ENCODE assay signal across 2 cellular contexts in the genomic region with DNA sequence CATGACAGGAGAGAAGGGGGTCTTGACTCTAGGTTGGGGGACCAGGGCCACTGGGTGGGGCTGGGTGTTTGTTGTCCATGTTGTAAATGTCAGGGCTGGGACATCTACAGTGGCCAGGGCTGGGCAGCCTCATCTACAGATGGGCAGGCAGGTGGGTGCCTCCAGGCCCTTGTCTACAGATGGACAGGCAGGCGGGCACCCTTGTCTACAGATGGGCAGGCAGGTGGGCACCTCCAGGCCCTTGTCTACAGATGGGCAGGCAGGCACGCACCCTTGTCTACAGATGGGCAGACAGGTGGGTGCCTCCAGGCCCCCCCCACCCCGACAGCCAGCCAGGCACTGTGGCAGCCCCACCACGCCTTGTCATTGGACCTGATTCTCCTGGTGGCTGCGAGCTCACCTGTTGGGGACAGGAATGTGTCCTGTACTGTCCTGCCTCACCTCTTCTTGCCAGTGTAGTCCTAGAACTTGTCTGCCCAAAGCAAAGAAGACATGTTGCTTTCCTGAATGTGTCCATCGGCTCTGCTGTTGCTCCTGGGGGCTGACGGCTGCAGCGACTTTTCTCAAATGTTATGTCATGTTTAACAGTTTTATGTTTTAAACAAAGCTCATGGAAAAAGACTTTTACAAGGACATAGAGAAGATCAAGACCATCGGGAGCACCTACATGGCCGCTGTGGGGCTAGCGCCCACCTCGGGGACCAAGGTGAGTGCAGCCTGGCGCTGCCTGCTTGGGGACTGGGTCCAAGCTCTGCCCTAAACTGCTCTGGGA.
TF ChIP-seq lines count a peak whose summit lies in the region.

No MANE protein-coding gene starts in this region.

TF ChIP-seq in liver, 16 proteins besides CTCF, POLR2A, EP300 and RAD21 (continued from another document):
- TF ChIP-seq, protein P1, sequence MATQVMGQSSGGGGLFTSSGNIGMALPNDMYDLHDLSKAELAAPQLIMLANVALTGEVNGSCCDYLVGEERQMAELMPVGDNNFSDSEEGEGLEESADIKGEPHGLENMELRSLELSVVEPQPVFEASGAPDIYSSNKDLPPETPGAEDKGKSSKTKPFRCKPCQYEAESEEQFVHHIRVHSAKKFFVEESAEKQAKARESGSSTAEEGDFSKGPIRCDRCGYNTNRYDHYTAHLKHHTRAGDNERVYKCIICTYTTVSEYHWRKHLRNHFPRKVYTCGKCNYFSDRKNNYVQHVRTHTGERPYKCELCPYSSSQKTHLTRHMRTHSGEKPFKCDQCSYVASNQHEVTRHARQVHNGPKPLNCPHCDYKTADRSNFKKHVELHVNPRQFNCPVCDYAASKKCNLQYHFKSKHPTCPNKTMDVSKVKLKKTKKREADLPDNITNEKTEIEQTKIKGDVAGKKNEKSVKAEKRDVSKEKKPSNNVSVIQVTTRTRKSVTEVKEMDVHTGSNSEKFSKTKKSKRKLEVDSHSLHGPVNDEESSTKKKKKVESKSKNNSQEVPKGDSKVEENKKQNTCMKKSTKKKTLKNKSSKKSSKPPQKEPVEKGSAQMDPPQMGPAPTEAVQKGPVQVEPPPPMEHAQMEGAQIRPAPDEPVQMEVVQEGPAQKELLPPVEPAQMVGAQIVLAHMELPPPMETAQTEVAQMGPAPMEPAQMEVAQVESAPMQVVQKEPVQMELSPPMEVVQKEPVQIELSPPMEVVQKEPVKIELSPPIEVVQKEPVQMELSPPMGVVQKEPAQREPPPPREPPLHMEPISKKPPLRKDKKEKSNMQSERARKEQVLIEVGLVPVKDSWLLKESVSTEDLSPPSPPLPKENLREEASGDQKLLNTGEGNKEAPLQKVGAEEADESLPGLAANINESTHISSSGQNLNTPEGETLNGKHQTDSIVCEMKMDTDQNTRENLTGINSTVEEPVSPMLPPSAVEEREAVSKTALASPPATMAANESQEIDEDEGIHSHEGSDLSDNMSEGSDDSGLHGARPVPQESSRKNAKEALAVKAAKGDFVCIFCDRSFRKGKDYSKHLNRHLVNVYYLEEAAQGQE (IDR thresholded peaks at IDR 0.05), result no peak
- TF ChIP-seq TAF1 (conservative IDR thresholded peaks at IDR 0.05) (no peak), NR2F2 (IDR thresholded peaks at IDR 0.05) (no peak), EGR1 (IDR thresholded peaks at IDR 0.05; ENCODE audit: low read depth in 2 of 2) (no peak), FOXA1 (IDR thresholded peaks at IDR 0.05) (no peak), GABPA (IDR thresholded peaks at IDR 0.05 in 1 of 2, conservative IDR thresholded peaks at IDR 0.05 in 1 of 2) (no peak), FOXA2 (IDR thresholded peaks at IDR 0.05) (no peak), JUND (IDR thresholded peaks at IDR 0.05) (no peak), HNF4G (IDR thresholded peaks at IDR 0.05) (no peak)
- TF ChIP-seq, protein P2, sequence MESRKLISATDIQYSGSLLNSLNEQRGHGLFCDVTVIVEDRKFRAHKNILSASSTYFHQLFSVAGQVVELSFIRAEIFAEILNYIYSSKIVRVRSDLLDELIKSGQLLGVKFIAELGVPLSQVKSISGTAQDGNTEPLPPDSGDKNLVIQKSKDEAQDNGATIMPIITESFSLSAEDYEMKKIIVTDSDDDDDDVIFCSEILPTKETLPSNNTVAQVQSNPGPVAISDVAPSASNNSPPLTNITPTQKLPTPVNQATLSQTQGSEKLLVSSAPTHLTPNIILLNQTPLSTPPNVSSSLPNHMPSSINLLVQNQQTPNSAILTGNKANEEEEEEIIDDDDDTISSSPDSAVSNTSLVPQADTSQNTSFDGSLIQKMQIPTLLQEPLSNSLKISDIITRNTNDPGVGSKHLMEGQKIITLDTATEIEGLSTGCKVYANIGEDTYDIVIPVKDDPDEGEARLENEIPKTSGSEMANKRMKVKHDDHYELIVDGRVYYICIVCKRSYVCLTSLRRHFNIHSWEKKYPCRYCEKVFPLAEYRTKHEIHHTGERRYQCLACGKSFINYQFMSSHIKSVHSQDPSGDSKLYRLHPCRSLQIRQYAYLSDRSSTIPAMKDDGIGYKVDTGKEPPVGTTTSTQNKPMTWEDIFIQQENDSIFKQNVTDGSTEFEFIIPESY (IDR thresholded peaks at IDR 0.05), result no peak
- TF ChIP-seq, protein P3, sequence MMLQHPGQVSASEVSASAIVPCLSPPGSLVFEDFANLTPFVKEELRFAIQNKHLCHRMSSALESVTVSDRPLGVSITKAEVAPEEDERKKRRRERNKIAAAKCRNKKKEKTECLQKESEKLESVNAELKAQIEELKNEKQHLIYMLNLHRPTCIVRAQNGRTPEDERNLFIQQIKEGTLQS (IDR thresholded peaks at IDR 0.05), result no peak
- TF ChIP-seq, protein P4, sequence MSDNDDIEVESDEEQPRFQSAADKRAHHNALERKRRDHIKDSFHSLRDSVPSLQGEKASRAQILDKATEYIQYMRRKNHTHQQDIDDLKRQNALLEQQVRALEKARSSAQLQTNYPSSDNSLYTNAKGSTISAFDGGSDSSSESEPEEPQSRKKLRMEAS (IDR thresholded peaks at IDR 0.05), result no peak
TF ChIP-seq in liver: peak in this region for 0.

TF ChIP-seq in HepG2, 621 proteins besides CTCF, POLR2A, EP300 and RAD21 (continued from another document):
- TF ChIP-seq, protein P5, sequence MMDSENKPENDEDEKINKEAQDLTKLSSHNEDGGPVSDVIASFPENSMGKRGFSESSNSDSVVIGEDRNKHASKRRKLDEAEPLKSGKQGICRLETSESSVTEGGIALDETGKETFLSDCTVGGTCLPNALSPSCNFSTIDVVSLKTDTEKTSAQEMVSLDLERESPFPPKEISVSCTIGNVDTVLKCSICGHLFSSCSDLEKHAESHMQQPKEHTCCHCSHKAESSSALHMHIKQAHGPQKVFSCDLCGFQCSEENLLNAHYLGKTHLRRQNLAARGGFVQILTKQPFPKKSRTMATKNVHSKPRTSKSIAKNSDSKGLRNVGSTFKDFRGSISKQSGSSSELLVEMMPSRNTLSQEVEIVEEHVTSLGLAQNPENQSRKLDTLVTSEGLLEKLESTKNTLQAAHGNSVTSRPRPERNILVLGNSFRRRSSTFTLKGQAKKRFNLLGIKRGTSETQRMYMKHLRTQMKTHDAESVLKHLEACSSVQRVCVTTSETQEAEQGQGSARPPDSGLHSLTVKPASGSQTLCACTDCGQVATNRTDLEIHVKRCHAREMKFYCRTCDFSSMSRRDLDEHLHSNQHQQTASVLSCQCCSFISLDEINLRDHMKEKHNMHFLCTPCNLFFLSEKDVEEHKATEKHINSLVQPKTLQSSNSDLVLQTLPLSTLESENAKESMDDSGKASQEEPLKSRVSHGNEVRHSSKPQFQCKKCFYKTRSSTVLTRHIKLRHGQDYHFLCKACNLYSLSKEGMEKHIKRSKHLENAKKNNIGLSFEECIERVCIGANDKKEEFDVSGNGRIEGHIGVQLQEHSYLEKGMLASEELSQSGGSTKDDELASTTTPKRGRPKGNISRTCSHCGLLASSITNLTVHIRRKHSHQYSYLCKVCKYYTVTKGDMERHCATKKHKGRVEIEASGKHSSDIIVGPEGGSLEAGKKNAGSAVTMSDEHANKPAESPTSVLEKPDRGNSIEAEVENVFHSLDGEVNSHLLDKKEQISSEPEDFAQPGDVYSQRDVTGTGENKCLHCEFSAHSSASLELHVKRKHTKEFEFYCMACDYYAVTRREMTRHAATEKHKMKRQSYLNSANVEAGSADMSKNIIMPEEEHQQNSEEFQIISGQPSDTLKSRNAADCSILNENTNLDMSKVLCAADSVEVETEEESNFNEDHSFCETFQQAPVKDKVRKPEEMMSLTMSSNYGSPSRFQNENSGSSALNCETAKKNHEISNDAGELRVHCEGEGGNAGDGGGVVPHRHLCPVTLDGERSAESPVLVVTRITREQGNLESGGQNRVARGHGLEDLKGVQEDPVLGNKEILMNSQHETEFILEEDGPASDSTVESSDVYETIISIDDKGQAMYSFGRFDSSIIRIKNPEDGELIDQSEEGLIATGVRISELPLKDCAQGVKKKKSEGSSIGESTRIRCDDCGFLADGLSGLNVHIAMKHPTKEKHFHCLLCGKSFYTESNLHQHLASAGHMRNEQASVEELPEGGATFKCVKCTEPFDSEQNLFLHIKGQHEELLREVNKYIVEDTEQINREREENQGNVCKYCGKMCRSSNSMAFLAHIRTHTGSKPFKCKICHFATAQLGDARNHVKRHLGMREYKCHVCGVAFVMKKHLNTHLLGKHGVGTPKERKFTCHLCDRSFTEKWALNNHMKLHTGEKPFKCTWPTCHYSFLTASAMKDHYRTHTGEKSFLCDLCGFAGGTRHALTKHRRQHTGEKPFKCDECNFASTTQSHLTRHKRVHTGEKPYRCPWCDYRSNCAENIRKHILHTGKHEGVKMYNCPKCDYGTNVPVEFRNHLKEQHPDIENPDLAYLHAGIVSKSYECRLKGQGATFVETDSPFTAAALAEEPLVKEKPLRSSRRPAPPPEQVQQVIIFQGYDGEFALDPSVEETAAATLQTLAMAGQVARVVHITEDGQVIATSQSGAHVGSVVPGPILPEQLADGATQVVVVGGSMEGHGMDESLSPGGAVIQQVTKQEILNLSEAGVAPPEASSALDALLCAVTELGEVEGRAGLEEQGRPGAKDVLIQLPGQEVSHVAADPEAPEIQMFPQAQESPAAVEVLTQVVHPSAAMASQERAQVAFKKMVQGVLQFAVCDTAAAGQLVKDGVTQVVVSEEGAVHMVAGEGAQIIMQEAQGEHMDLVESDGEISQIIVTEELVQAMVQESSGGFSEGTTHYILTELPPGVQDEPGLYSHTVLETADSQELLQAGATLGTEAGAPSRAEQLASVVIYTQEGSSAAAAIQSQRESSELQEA (CRISPR knock-in tag; IDR thresholded peaks at IDR 0.05; ENCODE audit: not compliant biosample characterization), result no peak
- TF ChIP-seq ZNF274 (CRISPR knock-in tag; IDR thresholded peaks at IDR 0.05) (no peak), GZF1 (CRISPR knock-in tag; IDR thresholded peaks at IDR 0.05) (no peak), MTA3 (CRISPR knock-in tag; IDR thresholded peaks at IDR 0.05) (no peak), ZNF878 (CRISPR knock-in tag; IDR thresholded peaks at IDR 0.05) (no peak), TBX2 (CRISPR knock-in tag; IDR thresholded peaks at IDR 0.05; ENCODE audit: borderline replicate concordance) (no peak), CBFB (CRISPR knock-in tag; IDR thresholded peaks at IDR 0.05) (no peak), TMF1 (CRISPR knock-in tag; IDR thresholded peaks at IDR 0.05; ENCODE audit: low read depth) (no peak), ZNF496 (CRISPR knock-in tag; IDR thresholded peaks at IDR 0.05; ENCODE audit: insufficient replicate concordance) (no peak)
- TF ChIP-seq, protein P6, sequence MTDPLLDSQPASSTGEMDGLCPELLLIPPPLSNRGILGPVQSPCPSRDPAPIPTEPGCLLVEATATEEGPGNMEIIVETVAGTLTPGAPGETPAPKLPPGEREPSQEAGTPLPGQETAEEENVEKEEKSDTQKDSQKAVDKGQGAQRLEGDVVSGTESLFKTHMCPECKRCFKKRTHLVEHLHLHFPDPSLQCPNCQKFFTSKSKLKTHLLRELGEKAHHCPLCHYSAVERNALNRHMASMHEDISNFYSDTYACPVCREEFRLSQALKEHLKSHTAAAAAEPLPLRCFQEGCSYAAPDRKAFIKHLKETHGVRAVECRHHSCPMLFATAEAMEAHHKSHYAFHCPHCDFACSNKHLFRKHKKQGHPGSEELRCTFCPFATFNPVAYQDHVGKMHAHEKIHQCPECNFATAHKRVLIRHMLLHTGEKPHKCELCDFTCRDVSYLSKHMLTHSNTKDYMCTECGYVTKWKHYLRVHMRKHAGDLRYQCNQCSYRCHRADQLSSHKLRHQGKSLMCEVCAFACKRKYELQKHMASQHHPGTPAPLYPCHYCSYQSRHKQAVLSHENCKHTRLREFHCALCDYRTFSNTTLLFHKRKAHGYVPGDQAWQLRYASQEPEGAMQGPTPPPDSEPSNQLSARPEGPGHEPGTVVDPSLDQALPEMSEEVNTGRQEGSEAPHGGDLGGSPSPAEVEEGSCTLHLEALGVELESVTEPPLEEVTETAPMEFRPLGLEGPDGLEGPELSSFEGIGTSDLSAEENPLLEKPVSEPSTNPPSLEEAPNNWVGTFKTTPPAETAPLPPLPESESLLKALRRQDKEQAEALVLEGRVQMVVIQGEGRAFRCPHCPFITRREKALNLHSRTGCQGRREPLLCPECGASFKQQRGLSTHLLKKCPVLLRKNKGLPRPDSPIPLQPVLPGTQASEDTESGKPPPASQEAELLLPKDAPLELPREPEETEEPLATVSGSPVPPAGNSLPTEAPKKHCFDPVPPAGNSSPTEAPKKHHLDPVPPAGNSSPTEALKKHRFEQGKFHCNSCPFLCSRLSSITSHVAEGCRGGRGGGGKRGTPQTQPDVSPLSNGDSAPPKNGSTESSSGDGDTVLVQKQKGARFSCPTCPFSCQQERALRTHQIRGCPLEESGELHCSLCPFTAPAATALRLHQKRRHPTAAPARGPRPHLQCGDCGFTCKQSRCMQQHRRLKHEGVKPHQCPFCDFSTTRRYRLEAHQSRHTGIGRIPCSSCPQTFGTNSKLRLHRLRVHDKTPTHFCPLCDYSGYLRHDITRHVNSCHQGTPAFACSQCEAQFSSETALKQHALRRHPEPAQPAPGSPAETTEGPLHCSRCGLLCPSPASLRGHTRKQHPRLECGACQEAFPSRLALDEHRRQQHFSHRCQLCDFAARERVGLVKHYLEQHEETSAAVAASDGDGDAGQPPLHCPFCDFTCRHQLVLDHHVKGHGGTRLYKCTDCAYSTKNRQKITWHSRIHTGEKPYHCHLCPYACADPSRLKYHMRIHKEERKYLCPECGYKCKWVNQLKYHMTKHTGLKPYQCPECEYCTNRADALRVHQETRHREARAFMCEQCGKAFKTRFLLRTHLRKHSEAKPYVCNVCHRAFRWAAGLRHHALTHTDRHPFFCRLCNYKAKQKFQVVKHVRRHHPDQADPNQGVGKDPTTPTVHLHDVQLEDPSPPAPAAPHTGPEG (CRISPR knock-in tag; IDR thresholded peaks at IDR 0.05), result no peak
- TF ChIP-seq, protein P7, sequence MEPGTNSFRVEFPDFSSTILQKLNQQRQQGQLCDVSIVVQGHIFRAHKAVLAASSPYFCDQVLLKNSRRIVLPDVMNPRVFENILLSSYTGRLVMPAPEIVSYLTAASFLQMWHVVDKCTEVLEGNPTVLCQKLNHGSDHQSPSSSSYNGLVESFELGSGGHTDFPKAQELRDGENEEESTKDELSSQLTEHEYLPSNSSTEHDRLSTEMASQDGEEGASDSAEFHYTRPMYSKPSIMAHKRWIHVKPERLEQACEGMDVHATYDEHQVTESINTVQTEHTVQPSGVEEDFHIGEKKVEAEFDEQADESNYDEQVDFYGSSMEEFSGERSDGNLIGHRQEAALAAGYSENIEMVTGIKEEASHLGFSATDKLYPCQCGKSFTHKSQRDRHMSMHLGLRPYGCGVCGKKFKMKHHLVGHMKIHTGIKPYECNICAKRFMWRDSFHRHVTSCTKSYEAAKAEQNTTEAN (CRISPR knock-in tag; conservative IDR thresholded peaks at IDR 0.05), result no peak
- TF ChIP-seq, protein P8, sequence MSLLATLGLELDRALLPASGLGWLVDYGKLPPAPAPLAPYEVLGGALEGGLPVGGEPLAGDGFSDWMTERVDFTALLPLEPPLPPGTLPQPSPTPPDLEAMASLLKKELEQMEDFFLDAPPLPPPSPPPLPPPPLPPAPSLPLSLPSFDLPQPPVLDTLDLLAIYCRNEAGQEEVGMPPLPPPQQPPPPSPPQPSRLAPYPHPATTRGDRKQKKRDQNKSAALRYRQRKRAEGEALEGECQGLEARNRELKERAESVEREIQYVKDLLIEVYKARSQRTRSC (CRISPR knock-in tag; IDR thresholded peaks at IDR 0.05; ENCODE audit: low read depth), result no peak
